8 cellular contexts compared by ENCODE assay signal in the genomic region with DNA sequence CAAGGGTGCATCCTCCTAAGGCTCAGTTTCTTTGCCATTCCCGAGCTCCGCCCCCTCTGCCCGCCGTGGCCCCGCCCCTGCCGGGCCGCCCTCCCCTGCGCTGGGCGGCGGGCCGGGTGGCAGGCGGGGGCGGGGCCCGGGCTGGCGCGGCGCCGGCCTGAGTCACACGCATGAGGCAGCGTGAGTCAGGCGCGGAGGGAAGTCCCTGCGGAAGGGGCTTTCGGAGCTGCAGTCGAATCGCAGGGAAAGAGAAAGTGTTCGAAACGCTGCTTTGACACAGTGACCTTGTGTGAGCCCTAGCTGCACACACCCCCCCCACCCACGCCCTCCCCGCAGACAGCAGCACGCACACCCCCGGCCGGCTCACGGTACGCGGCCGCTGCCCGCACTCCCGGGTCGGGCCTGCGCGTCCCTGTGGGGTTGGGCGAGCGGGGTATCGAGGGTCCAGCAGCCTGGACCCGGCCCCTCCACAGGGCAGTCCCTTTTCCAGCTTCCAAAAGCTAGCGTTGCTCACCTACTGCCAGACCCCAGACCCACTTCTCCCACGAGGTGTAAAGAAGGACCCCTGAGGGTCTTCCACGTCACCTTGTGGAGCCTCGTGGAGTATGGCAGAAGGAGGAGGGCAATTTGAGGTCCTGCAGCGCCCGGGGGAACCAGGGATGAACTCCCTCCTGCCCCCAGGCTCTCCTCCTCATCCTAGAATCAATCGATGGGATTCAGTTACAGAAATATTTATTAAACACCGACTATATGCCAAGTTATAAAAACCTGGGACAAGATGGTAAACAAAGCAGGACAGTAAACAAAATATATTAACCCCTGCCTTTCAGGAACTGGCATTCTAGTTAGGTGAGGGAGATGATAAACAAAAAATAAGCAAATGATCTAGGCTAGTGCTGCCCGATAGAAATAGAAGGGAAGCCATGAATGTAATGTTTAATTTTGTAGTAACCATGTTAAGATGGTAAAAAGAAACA.
DNase-seq lines count a peak whose midpoint lies in the region; ATAC-seq and TF ChIP-seq lines count a peak whose summit lies in the region.

No MANE protein-coding gene starts in this region.

- H3K27ac ChIP-seq in DND-41 (ENCODE audit: low read length), result peak overlapping the region; percentile 87
- H3K27ac ChIP-seq in KOPT-K1 (ENCODE audit: low read depth, low read length, poor library complexity, severe bottlenecking), result peak overlapping the region; percentile 92
- peak overlapping the region; percentile 89 for H3K27ac ChIP-seq in RWPE1

- H3K9ac ChIP-seq in DND-41 (ENCODE audit: low read depth, low read length), result peak overlapping the region; percentile 84

- H4K20me1 ChIP-seq in DND-41 (ENCODE audit: insufficient read depth, low read length), result no peaks in the 10 kb centered on the region

- H3K4me1 Mint-ChIP-seq in nephron, result peaks cover 6% of the 10 kb centered on the region

- no peaks in the 10 kb centered on the region for H3K27me3 ChIP-seq in DND-41 (ENCODE audit: insufficient read depth, low read length, poor library complexity)

- peak; percentile 95 for DNase-seq in DND-41
- DNase-seq in RWPE1 (ENCODE audit: low spot score), result peak; percentile 94
- DNase-seq in activated T-helper 9 cell treated with anti-CD3 and anti-CD28 coated beads, Interleukin-2, amount 50 U/mL, for 16 hours (ENCODE audit: low read depth), result peak; percentile 91
- peak; percentile 93 for DNase-seq in fibroblast of pulmonary artery (ENCODE audit: low read depth)
- peak; percentile 97 for DNase-seq in stimulated activated naive CD8-positive, alpha-beta T cell treated with anti-CD3 and anti-CD28 coated beads, Interleukin-15, Interleukin-2, amounts not matched to agents 100 U/mL and 50 U/mL, for 24 hours

- no peak for TF ChIP-seq CTCF in DND-41 (IDR thresholded peaks at IDR 0.05; ENCODE audit: borderline replicate concordance, extremely low read depth, low read length, poor library complexity, severe bottlenecking)
- no peak for TF ChIP-seq CTCF in RWPE1 (conservative IDR thresholded peaks at IDR 0.05; ENCODE audit: low read depth)
- TF ChIP-seq CTCF in fibroblast of pulmonary artery (IDR thresholded peaks at IDR 0.05; ENCODE audit: low read length, missing control alignments), result no peak
- TF ChIP-seq CTCF in nephron (IDR thresholded peaks at IDR 0.05; ENCODE audit: unreplicated experiment in 3 of 3), result no peak

- H3K27ac Mint-ChIP-seq in nephron, result peak overlapping the region; percentile 68 to 81 (median 74)

- H3K9me3 Mint-ChIP-seq in nephron, result no peaks in the 10 kb centered on the region

- no peaks in the 10 kb centered on the region for H3K36me3 ChIP-seq in DND-41 (ENCODE audit: insufficient read depth, low read length)
- H3K36me3 ChIP-seq in KOPT-K1 (ENCODE audit: insufficient read depth, low read length), result no peaks in the 10 kb centered on the region

- peak overlapping the region; percentile 39 to 65; a peak in 3 of 4 replicates for H3K4me3 ChIP-seq in DND-41 (ENCODE audit: low read depth in 1 of 2, low read length in 2 of 2)
- peak overlapping the region; percentile 52 for H3K4me3 ChIP-seq in fibroblast of pulmonary artery (replicated peaks; ENCODE audit: low read depth, low read length)

- no peaks in the 10 kb centered on the region for H3K27me3 Mint-ChIP-seq in nephron (ENCODE audit: low read depth)

- H3K9me3 ChIP-seq in DND-41 (ENCODE audit: insufficient read depth, low read length, severe bottlenecking) (no peaks in the 10 kb centered on the region), KOPT-K1 (ENCODE audit: insufficient read depth, low read length, poor library complexity, severe bottlenecking) (no peaks in the 10 kb centered on the region)

- POLR2A ChIA-PET in RWPE1 (lab: Yijun Ruan, JAX; ENCODE audit: low non-redundant PET), result interaction anchor here (0.5 to 1.6 kb wide), 4 partner anchors 12 to 19 kb away, joined by 3 to 13 read pairs (median 3); partner anchors contain the start of gene HMGA1

- no peaks in the 10 kb centered on the region for H3K36me3 Mint-ChIP-seq in nephron (ENCODE audit: low read depth)

- no peaks in the 10 kb centered on the region for H3K79me2 ChIP-seq in DND-41 (ENCODE audit: insufficient read depth, low read length)

- H3K4me3 Mint-ChIP-seq in nephron, result peak overlapping the region; percentile 75 to 84 (median 83)

- ATAC-seq in DND-41 (ENCODE audit: insufficient read depth, low read depth) (peak; percentile 96), GM21825 (IDR thresholded peaks at IDR 0.05; ENCODE audit: unreplicated experiment) (peak; percentile 71)
- peak; percentile 98 for ATAC-seq in stimulated activated naive CD8-positive, alpha-beta T cell treated with anti-CD3 and anti-CD28 coated beads, Interleukin-15, Interleukin-2, amounts not matched to agents 100 U/mL and 50 U/mL, for 24 hours

- CTCF ChIA-PET in RWPE1 (lab: Yijun Ruan, JAX), result interaction anchor here (0.7 kb wide), 1 partner anchor 27 kb away, joined by 3 read pairs; no protein-coding TSS in a partner anchor

- peak overlapping the region; percentile 85 for H3K4me2 ChIP-seq in DND-41 (ENCODE audit: insufficient read depth, low read length)

- H2AFZ ChIP-seq in DND-41 (ENCODE audit: low read depth, low read length), result peak overlapping the region; percentile 96

- peaks cover 22% of the 10 kb centered on the region for H3K4me1 ChIP-seq in DND-41 (ENCODE audit: insufficient read depth, low read length)

Comparison
In these comparisons a context has a peak if more than half of its experiments do, and no peak if none do; other contexts are left out.
1. Peak in every context shown above with its lines: DNase-seq, ATAC-seq, H3K4me3 ChIP-seq and H3K27ac ChIP-seq.